1 cellular context compared by ENCODE assay signal in genomic region chr1:55555971-55556370, GRCh38.
TF ChIP-seq lines count a peak whose summit lies in the region.

No MANE protein-coding gene starts in this region.

TF ChIP-seq in SK-N-SH, 30 proteins besides CTCF, POLR2A, EP300 and RAD21 (continued from another document):
- TF ChIP-seq ZBTB33 (IDR thresholded peaks at IDR 0.05; ENCODE audit: borderline replicate concordance, low read depth) (no peak), EZH2phosphoT487 (IDR thresholded peaks at IDR 0.05; ENCODE audit: borderline replicate concordance, low read depth) (no peak), CHD2 (IDR thresholded peaks at IDR 0.05; ENCODE audit: low read length, partially characterized antibody) (no peak)
TF ChIP-seq in SK-N-SH: peak in this region for 0.
